Comparison of ENCODE assay signal across 1 cellular context in genomic region chr15:91966181-91966552, GRCh38.
TF ChIP-seq lines count a peak whose summit lies in the region.

No MANE protein-coding gene starts in this region.

TF ChIP-seq in WTC11, 78 proteins besides CTCF, POLR2A, EP300 and RAD21 (continued from another document):
- TF ChIP-seq ZBTB21 (CRISPR knock-in tag; IDR thresholded peaks at IDR 0.05; ENCODE audit: borderline replicate concordance) (no peak), CREM (CRISPR knock-in tag; IDR thresholded peaks at IDR 0.05) (no peak), RELA (CRISPR knock-in tag; IDR thresholded peaks at IDR 0.05; ENCODE audit: borderline replicate concordance) (no peak), MYBL2 (CRISPR knock-in tag; IDR thresholded peaks at IDR 0.05) (no peak), ZNF423 (CRISPR knock-in tag; IDR thresholded peaks at IDR 0.05) (no peak), GTF2I (CRISPR knock-in tag; conservative IDR thresholded peaks at IDR 0.05) (no peak), IRF1 (CRISPR knock-in tag; IDR thresholded peaks at IDR 0.05) (no peak), AFF4 (CRISPR knock-in tag; IDR thresholded peaks at IDR 0.05; ENCODE audit: borderline replicate concordance) (no peak)
